In genomic region chr22:48697223-48697622, GRCh38 we compare ENCODE assay signal across 2 cellular contexts.
TF ChIP-seq lines count a peak whose summit lies in the region.

No MANE protein-coding gene starts in this region.

TF ChIP-seq in HepG2, 621 proteins besides CTCF, POLR2A, EP300 and RAD21 (continued from another document):
- no peak for TF ChIP-seq ETV5 (CRISPR knock-in tag; IDR thresholded peaks at IDR 0.05; ENCODE audit: borderline replicate concordance)
- no peak for TF ChIP-seq ZBTB33 (CRISPR knock-in tag; IDR thresholded peaks at IDR 0.05)
- TF ChIP-seq ZFY (CRISPR knock-in tag; IDR thresholded peaks at IDR 0.05): no peak
- TF ChIP-seq CREB1 (IDR thresholded peaks at IDR 0.05): peak; percentile 80
- TF ChIP-seq CREB1 (CRISPR knock-in tag; IDR thresholded peaks at IDR 0.05): no peak
- no peak for TF ChIP-seq ZNF10 (CRISPR knock-in tag; IDR thresholded peaks at IDR 0.05; ENCODE audit: borderline replicate concordance, low read depth)
- TF ChIP-seq, protein P1, sequence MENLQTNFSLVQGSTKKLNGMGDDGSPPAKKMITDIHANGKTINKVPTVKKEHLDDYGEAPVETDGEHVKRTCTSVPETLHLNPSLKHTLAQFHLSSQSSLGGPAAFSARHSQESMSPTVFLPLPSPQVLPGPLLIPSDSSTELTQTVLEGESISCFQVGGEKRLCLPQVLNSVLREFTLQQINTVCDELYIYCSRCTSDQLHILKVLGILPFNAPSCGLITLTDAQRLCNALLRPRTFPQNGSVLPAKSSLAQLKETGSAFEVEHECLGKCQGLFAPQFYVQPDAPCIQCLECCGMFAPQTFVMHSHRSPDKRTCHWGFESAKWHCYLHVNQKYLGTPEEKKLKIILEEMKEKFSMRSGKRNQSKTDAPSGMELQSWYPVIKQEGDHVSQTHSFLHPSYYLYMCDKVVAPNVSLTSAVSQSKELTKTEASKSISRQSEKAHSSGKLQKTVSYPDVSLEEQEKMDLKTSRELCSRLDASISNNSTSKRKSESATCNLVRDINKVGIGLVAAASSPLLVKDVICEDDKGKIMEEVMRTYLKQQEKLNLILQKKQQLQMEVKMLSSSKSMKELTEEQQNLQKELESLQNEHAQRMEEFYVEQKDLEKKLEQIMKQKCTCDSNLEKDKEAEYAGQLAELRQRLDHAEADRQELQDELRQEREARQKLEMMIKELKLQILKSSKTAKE (CRISPR knock-in tag; IDR thresholded peaks at IDR 0.05; ENCODE audit: borderline replicate concordance): no peak

TF ChIP-seq in H1, 55 proteins besides CTCF, POLR2A, EP300 and RAD21:
- TF ChIP-seq E2F6 (IDR thresholded peaks at IDR 0.05): no peak
